Comparison of ENCODE assay signal across 18 cellular contexts in the genomic region with DNA sequence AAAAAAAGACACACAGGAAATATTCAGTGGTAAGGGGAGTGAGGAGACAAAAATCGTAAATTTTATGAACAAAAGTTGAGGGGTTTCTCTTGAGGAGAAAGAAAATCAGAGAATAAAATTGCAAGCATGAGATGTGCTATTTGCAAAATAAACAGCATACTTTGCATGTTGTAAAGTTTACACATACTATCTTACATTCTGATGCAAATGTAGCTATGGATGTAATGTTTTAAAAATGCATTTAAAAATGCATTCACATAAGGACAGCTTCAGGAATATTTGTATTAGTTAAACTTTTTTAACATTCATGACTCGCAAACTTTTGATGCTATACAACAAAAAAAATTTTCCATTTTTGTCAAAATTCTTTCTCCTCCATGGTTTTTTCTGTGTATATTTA.
DNase-seq lines count a peak whose midpoint lies in the region; ATAC-seq, FAIRE-seq and TF ChIP-seq lines count a peak whose summit lies in the region.
"Had no signal": no experiment of that assay in that cellular context is flagged by ENCODE, and none has a peak within 500 bp of the region (broad histone marks: within the 10 kb centered on the region; RNA-seq: fewer than 3 reads in every experiment).

No MANE protein-coding gene starts in this region.

- no peak overlapping the region for H3K23ac ChIP-seq in IMR-90 (ENCODE audit: low read depth, low read length)

- H3K27me3 ChIP-seq in IMR-90 (ENCODE audit: control insufficient read depth, insufficient read depth, low read length) (no peaks in the 10 kb centered on the region), GM12878 (replicated peaks in 1 of 2; ENCODE audit: control insufficient read depth in 2 of 2, insufficient read depth in 2 of 2, low read length in 1 of 2) (no peaks in the 10 kb centered on the region)

- no peak overlapping the region for H3K4me3 ChIP-seq in IMR-90 (ENCODE audit: insufficient read depth, low read depth, low read length)
- no peak overlapping the region for H3K4me3 ChIP-seq in SK-N-MC
- H3K4me3 ChIP-seq in GM12878, result no peak overlapping the region
- H3K4me3 ChIP-seq: GM23248 had no signal

- H2BK5ac ChIP-seq in IMR-90 (ENCODE audit: low read depth, low read length, poor library complexity, severe bottlenecking), result peak overlapping the region; percentile 38

- SMC1A ChIA-PET in GM12878 (lab: Charles Lee; ENCODE audit: uncharacterized antibody, unreplicated experiment), result no interaction called here

- H2AK9ac ChIP-seq in IMR-90 (replicated peaks; ENCODE audit: low read depth, low read length, poor library complexity), result no peak overlapping the region

- H4K8ac ChIP-seq in IMR-90 (ENCODE audit: low read depth in 2 of 2, low read length in 2 of 2), result no peak overlapping the region

- no peaks in the 10 kb centered on the region for H3K79me2 ChIP-seq in GM12878 (ENCODE audit: control insufficient read depth, insufficient read depth, low read length)

- TF ChIP-seq POLR2A in IMR-90 (IDR thresholded peaks at IDR 0.05; ENCODE audit: low read depth, low read length), result no peak
- no peak for TF ChIP-seq POLR2A in GM12878 (IDR thresholded peaks at IDR 0.05; ENCODE audit: low read depth, low read length)

- H2BK15ac ChIP-seq in IMR-90 (ENCODE audit: low read depth, low read length), result no peak overlapping the region

- H3K56ac ChIP-seq in IMR-90 (ENCODE audit: extremely low read depth, insufficient read depth, low read length), result no peak overlapping the region

- dilution Hi-C loops in IMR-90 (cut with HindIII; ENCODE audit: low sequenced_read_pairs, unreplicated experiment), result no loop called here

- TF ChIP-seq EP300 in GM12878 (IDR thresholded peaks at IDR 0.05; ENCODE audit: borderline replicate concordance in 1 of 2, control insufficient read depth in 1 of 2, low read depth in 2 of 2, low read length in 2 of 2), result no peak

- H3K9me3 ChIP-seq in IMR-90 (ENCODE audit: control insufficient read depth, insufficient read depth, low read length), result peaks cover 3% of the 10 kb centered on the region
- peaks cover 4% of the 10 kb centered on the region; the same call in 1 of the 2 replicates for H3K9me3 ChIP-seq in SK-N-MC (ENCODE audit: low read depth, low read length)
- peaks cover 3% of the 10 kb centered on the region; the same call in 1 of the 3 replicates for H3K9me3 ChIP-seq in GM12878 (replicated peaks; ENCODE audit: control insufficient read depth, insufficient read depth, low read length)

- no CpG with 5 or more reads among the region's 2 CpGs for WGBS in IMR-90 (ENCODE audit: extremely low coverage in 2 of 2, insufficient read length in 1 of 2), 2 experiments
- WGBS in GM12878 (ENCODE audit: insufficient coverage, insufficient replicate concordance, low lambda C conversion rate, missing lambda C conversion rate), result 98% methylated on average over 2 of the region's 2 CpGs

- H4K5ac ChIP-seq in IMR-90 (ENCODE audit: low read depth, low read length), result no peak overlapping the region

- H2AFZ ChIP-seq in IMR-90 (replicated peaks; ENCODE audit: low read length, poor library complexity) (no peak overlapping the region), GM12878 (ENCODE audit: control insufficient read depth, low read depth, low read length) (no peak overlapping the region)
- H2AFZ ChIP-seq: GM23248 had no signal

- peaks cover 0 to 5% of the 10 kb centered on the region in 2 experiments; a peak in 3 of 4 replicates for H3K79me1 ChIP-seq in IMR-90 (ENCODE audit: low read depth in 1 of 2, low read length in 2 of 2)

- in situ Hi-C loops in IMR-90 (cut with MboI; ENCODE audit: low sequenced_read_pairs) (no loop called here), GM12878 (cut with MboI) (no loop called here)

- H3K4me2 ChIP-seq in IMR-90 (ENCODE audit: low read depth, low read length) (peak overlapping the region; percentile 80), GM12878 (ENCODE audit: control insufficient read depth, insufficient read depth) (no peak overlapping the region)

- no TSS peak for BruUV-seq in IMR-90 (replicated peaks; lab: Mats Ljungman, UMichigan)
- no TSS peak for BruUV-seq in GM12878 (replicated peaks; lab: Mats Ljungman, UMichigan)

- no peak overlapping the region for H2BK20ac ChIP-seq in IMR-90 (ENCODE audit: low read depth, low read length)

- no peak overlapping the region for H2BK120ac ChIP-seq in IMR-90 (ENCODE audit: low read depth, low read length)

- peak; percentile 26 for DNase-seq in IMR-90
- DNase-seq in SK-N-MC (ENCODE audit: low read depth, low spot score), result no peak
- no peak for DNase-seq in GM12878 (ENCODE audit: low read depth, low spot score)
- peak; percentile 7 for DNase-seq in fibroblast of peridontal ligament (ENCODE audit: extremely low read depth)
- DNase-seq in posterior vena cava (ENCODE audit: low spot score), result no peak
- DNase-seq in pons (ENCODE audit: low spot score), result no peak
- DNase-seq in activated effector memory CD4-positive, alpha-beta T cell treated with anti-CD3 and anti-CD28 coated beads, Interleukin-2, amount 50 U/mL, for 16 hours, result no peak
- DNase-seq: C1 segment of cervical spinal cord; Calu3; CD4-positive, alpha-beta memory T cell; COR-L47; DMS53; DMS79 treated with DMSO at 0.1 percent for 48 hours; GM23248; H9 had no signal

- intact Hi-C loops in IMR-90 (cut with micrococcal nuclease) (loop anchor here (5.0 kb wide), 1 partner anchor 165 kb away; the partner anchor contains the start of gene MARCHF7), GM12878 (cut with micrococcal nuclease; ENCODE audit: unreplicated experiment) (no loop called here), posterior vena cava (cut with DNase I) (no loop called here)

- POLR2A ChIA-PET in IMR-90 (lab: Charles Lee; ENCODE audit: unreplicated experiment) (no interaction called here), GM12878 (lab: Charles Lee) (no interaction called here)

- H2AK5ac ChIP-seq in IMR-90 (ENCODE audit: low read depth, low read length), result no peak overlapping the region

- H3K4me1 ChIP-seq in IMR-90 (ENCODE audit: control insufficient read depth, insufficient read depth, low read length), result peaks cover 2% of the 10 kb centered on the region; the same call in 1 of the 2 replicates
- no peaks in the 10 kb centered on the region for H3K4me1 ChIP-seq in GM12878 (ENCODE audit: control insufficient read depth, insufficient read depth, low read length)

- H4K20me1 ChIP-seq in IMR-90 (ENCODE audit: insufficient read depth, low read length) (no peaks in the 10 kb centered on the region), GM12878 (ENCODE audit: control insufficient read depth, insufficient read depth) (no peaks in the 10 kb centered on the region)

- H4K91ac ChIP-seq in IMR-90 (ENCODE audit: insufficient read depth, low read depth, low read length), result no peak overlapping the region

- no peak for TF ChIP-seq RAD21 in IMR-90 (IDR thresholded peaks at IDR 0.05; ENCODE audit: low read length)
- no peak for TF ChIP-seq RAD21 in GM12878 (IDR thresholded peaks at IDR 0.05; ENCODE audit: insufficient read depth, low read depth, low read length)

- H3K36me3 ChIP-seq in IMR-90 (ENCODE audit: control insufficient read depth, insufficient read depth, low read length), result peaks cover 6% of the 10 kb centered on the region; the same call in 1 of the 2 replicates
- peaks cover 4% of the 10 kb centered on the region; the same call in 1 of the 2 replicates for H3K36me3 ChIP-seq in SK-N-MC (ENCODE audit: insufficient read depth, low read length)
- no peaks in the 10 kb centered on the region for H3K36me3 ChIP-seq in GM12878 (ENCODE audit: control insufficient read depth in 2 of 2, insufficient read depth in 2 of 2, low read length in 1 of 2)

- H3K18ac ChIP-seq in IMR-90 (ENCODE audit: low read depth, low read length), result peak overlapping the region; percentile 60; the same call in 1 of the 2 replicates

- H3K27ac ChIP-seq in IMR-90 (ENCODE audit: insufficient read depth, low read length) (peak overlapping the region; percentile 3; the same call in 1 of the 2 replicates), SK-N-MC (peak overlapping the region; percentile 52), GM12878 (ENCODE audit: control insufficient read depth, insufficient read depth) (no peak overlapping the region)
- H3K27ac ChIP-seq: GM23248 had no signal

- ATAC-seq in IMR-90 (ENCODE audit: low read depth) (peak; percentile 91), GM12878 (no peak), HG03280 (IDR thresholded peaks at IDR 0.05; ENCODE audit: unreplicated experiment) (no peak)
- ATAC-seq: HCT116 had no signal

- no peak overlapping the region for H3K14ac ChIP-seq in IMR-90 (replicated peaks; ENCODE audit: low read depth, low read length)

- CTCF ChIA-PET in IMR-90 (lab: Yijun Ruan, JAX), result no interaction called here
- CTCF ChIA-PET in GM12878 (lab: Yijun Ruan, JAX), result no interaction called here

- no peak overlapping the region for H3K9ac ChIP-seq in IMR-90 (ENCODE audit: low read depth, low read length)
- no peak overlapping the region for H3K9ac ChIP-seq in SK-N-MC (ENCODE audit: insufficient read length)
- H3K9ac ChIP-seq in GM12878 (ENCODE audit: control insufficient read depth, insufficient read depth, low read length), result no peak overlapping the region
- H3K9ac ChIP-seq: GM23248 had no signal

- TF ChIP-seq CTCF in IMR-90 (conservative IDR thresholded peaks at IDR 0.05; ENCODE audit: low read depth, low read length), result no peak
- no peak for TF ChIP-seq CTCF in GM12878 (IDR thresholded peaks at IDR 0.05 in 2 of 3, conservative IDR thresholded peaks at IDR 0.05 in 1 of 3; ENCODE audit: control insufficient read depth in 2 of 3, extremely low read depth in 1 of 3, insufficient read depth in 1 of 3, low read depth in 3 of 3, low read length in 3 of 3)

- H3K4ac ChIP-seq in IMR-90 (ENCODE audit: low read depth, low read length), result no peak overlapping the region

- 0 out of 2 replicates have a peak, but pooled peaks cover 5% of the 10 kb centered on the region for H3K9me1 ChIP-seq in IMR-90 (ENCODE audit: insufficient read depth, low read length)

- RAD21 ChIA-PET in GM12878 (lab: Charles Lee; ENCODE audit: unreplicated experiment), result no interaction called here

- peak; percentile 59 for FAIRE-seq in GM12878 (lab: Jason Lieb, UNC)
- FAIRE-seq: GM19239 had no signal

TF ChIP-seq in IMR-90, 13 proteins besides CTCF, POLR2A, EP300 and RAD21 (continues in another document):
- TF ChIP-seq USF2 (IDR thresholded peaks at IDR 0.05; ENCODE audit: low read depth, low read length), result no peak

TF ChIP-seq in GM12878, 131 proteins besides CTCF, POLR2A, EP300 and RAD21 (continues in another document):
- TF ChIP-seq, protein P1, sequence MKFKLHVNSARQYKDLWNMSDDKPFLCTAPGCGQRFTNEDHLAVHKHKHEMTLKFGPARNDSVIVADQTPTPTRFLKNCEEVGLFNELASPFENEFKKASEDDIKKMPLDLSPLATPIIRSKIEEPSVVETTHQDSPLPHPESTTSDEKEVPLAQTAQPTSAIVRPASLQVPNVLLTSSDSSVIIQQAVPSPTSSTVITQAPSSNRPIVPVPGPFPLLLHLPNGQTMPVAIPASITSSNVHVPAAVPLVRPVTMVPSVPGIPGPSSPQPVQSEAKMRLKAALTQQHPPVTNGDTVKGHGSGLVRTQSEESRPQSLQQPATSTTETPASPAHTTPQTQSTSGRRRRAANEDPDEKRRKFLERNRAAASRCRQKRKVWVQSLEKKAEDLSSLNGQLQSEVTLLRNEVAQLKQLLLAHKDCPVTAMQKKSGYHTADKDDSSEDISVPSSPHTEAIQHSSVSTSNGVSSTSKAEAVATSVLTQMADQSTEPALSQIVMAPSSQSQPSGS (IDR thresholded peaks at IDR 0.05; ENCODE audit: low read length), result no peak

Comparison
In these comparisons a context has a peak if more than half of its experiments do, and no peak if none do; other contexts are left out.
1. DNase-seq: peak in IMR-90 (single experiment) and fibroblast of peridontal ligament (single experiment); none in SK-N-MC (single experiment), GM12878 (single experiment), posterior vena cava (single experiment), pons (single experiment) and activated effector memory CD4-positive, alpha-beta T cell treated with anti-CD3 and anti-CD28 coated beads, Interleukin-2, amount 50 U/mL, for 16 hours (single experiment).